ENCODE assay signal across 23 cellular contexts in genomic region chrX:44958480-44958879, GRCh38.
"Had no signal": no experiment of that assay in that cellular context is flagged by ENCODE, and none has a peak within 500 bp of the region (broad histone marks: within the 10 kb centered on the region; RNA-seq: fewer than 3 reads in every experiment).

No MANE protein-coding gene starts in this region.

- H3K27ac ChIP-seq: RWPE1, SJCRH30 had no signal

- ATAC-seq: HepG2, Panc1, PC-3, SK-N-SH treated with all-trans-retinoic acid at 6 μM for 48 hours had no signal

- FAIRE-seq: HepG2 had no signal

- H3K27me3 ChIP-seq: SJCRH30 had no signal

- DNase-seq: IMR-90, Karpas-422, KG1, MM.1S, NCI-H1092 treated with DMSO at 0.1 percent for 48 hours, NCI-H1436, NCI-H187, NCI-H2029, NCI-H2081 treated with DMSO at 0.1 percent for 48 hours, NCI-H2171, NCI-H226, NCI-H446, NCI-H510A, NCI-H524 treated with DMSO at 0.1 percent for 48 hours, NCI-H69, NCI-H774, PC-3, SHP77 treated with DMSO at 0.1 percent for 48 hours, SJCRH30 had no signal

- H3K4me1 ChIP-seq: SJCRH30 had no signal

- H3K4me3 ChIP-seq: SJCRH30 had no signal

- H3K9me3 ChIP-seq: SJCRH30 had no signal

- H3K36me3 ChIP-seq: SJCRH30 had no signal
